ENCODE assay signal across 10 cellular contexts in the genomic region with DNA sequence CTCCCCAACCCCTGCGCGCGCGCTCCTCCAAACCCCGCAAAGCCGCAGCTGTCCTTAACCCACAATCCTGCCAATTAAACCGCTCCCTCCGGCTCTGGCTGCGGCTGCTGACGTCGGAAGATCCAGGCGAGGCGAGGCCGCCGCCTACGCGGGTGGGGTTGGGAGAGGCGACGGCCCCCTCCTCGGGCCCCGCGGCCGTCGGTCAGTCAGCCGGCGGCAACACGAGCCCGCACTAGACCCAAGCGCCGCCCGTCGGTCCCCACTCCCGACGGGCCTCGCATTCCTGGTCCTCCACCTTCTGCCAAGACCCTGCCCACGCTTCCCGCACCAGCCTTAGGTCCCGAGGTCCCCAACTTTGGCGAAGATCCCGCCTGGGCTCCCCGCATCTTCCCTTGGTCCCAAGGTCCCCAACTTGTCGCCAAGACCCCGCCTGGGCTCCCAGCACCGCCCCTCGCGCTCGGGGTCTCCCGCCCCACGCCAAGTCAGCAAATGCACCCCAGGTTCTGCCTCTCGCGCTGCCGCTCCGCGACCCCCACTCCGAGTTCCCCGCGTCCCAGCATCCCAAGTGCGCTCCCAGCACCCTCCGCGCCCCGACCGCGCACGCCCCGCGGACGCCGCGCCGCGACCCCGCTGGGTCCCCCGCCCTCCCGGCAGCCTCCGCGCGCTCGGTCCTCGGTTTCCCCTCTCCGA.
DNase-seq lines count a peak whose midpoint lies in the region; ATAC-seq and TF ChIP-seq lines count a peak whose summit lies in the region.
"Had no signal": no experiment of that assay in that cellular context is flagged by ENCODE, and none has a peak within 500 bp of the region (broad histone marks: within the 10 kb centered on the region; RNA-seq: fewer than 3 reads in every experiment).

No MANE protein-coding gene starts in this region.

- no peaks in the 10 kb centered on the region for H3F3A ChIP-seq in SK-N-SH (replicated peaks; ENCODE audit: insufficient read depth)

- H3K4me2 ChIP-seq in SK-N-SH: 0 out of 2 replicates have a peak overlapping the region, but pooled peaks have one; percentile 50

- TF ChIP-seq CTCF in SK-N-SH (IDR thresholded peaks at IDR 0.05) (no peak), upper lobe of right lung (IDR thresholded peaks at IDR 0.05) (no peak)

- peak overlapping the region in 1 of 2 experiments; percentile 37; a peak in 2 of 4 replicates for H3K4me3 ChIP-seq in SK-N-SH (ENCODE audit: low read depth in 2 of 2, low read length in 1 of 2)
- peak overlapping the region; percentile 41 for H3K4me3 ChIP-seq in ectodermal cell (ENCODE audit: insufficient read depth, low read depth, low read length)
- peak overlapping the region; percentile 33 for H3K4me3 ChIP-seq in mesodermal cell (ENCODE audit: extremely low read depth, insufficient read depth, low read length, poor library complexity, severe bottlenecking)
- H3K4me3 ChIP-seq in upper lobe of right lung: peak overlapping the region; percentile 25

- H3K4me1 ChIP-seq in SK-N-SH (ENCODE audit: control insufficient read depth in 1 of 2, insufficient read depth in 2 of 2, low read depth in 1 of 2, low read length in 1 of 2) (peaks cover 0 to 9% of the 10 kb centered on the region in 2 experiments; a peak in 2 of 4 replicates), ectodermal cell (ENCODE audit: control insufficient read depth, insufficient read depth, low read length) (peaks cover 4% of the 10 kb centered on the region), mesodermal cell (ENCODE audit: control insufficient read depth, insufficient read depth, low read length, poor library complexity, severe bottlenecking) (peaks cover 10% of the 10 kb centered on the region), upper lobe of right lung (no peaks in the 10 kb centered on the region)

- H3K9me2 ChIP-seq in SK-N-SH: no peaks in the 10 kb centered on the region

- no peaks in the 10 kb centered on the region for H3K36me3 ChIP-seq in SK-N-SH (replicated peaks in 1 of 2; ENCODE audit: control insufficient read depth in 1 of 2, insufficient read depth in 2 of 2, low read length in 1 of 2)
- no peaks in the 10 kb centered on the region for H3K36me3 ChIP-seq in ectodermal cell (ENCODE audit: control insufficient read depth, insufficient read depth, low read length)
- no peaks in the 10 kb centered on the region for H3K36me3 ChIP-seq in mesodermal cell (ENCODE audit: control insufficient read depth, insufficient read depth, low read length)
- H3K36me3 ChIP-seq in upper lobe of right lung: no peaks in the 10 kb centered on the region
- H3K36me3 ChIP-seq: pancreas, Peyer's patch had no signal

- H3K27me3 ChIP-seq in SK-N-SH (ENCODE audit: insufficient read depth) (peaks cover 37% of the 10 kb centered on the region), ectodermal cell (ENCODE audit: control insufficient read depth, insufficient read depth, low read length, poor library complexity, severe bottlenecking) (peaks cover 80% of the 10 kb centered on the region), upper lobe of right lung (peaks cover 74% of the 10 kb centered on the region)

- intact Hi-C loops in upper lobe of right lung (cut with DNase I): no loop called here

- TF ChIP-seq RAD21 in SK-N-SH (IDR thresholded peaks at IDR 0.05; ENCODE audit: low read length): no peak

- H4K20me1 ChIP-seq in SK-N-SH (ENCODE audit: insufficient read depth): no peaks in the 10 kb centered on the region

- DNase-seq in SK-N-SH (peak; percentile 75), upper lobe of right lung (no peak)
- DNase-seq in stimulated activated CD4-positive, alpha-beta T cell treated with anti-CD3 and anti-CD28 coated beads, Interleukin-12 subunit alpha, Interleukin-12 subunit beta, amount 100 ng/mL, for 4 hours: no peak
- no peak for DNase-seq in NK-92 treated with Interleukin-12 subunit alpha and Interleukin-12 subunit beta, amount 100 ng/mL, for 24 hours (lab: John Stamatoyannopoulos, UW)

- no peak for ATAC-seq in SK-N-SH treated with all-trans-retinoic acid at 6 μM for 48 hours
- no peak for ATAC-seq in upper lobe of right lung
- no peak for ATAC-seq in HG03139 (IDR thresholded peaks at IDR 0.05; ENCODE audit: unreplicated experiment)

- no peaks in the 10 kb centered on the region for H3K79me2 ChIP-seq in SK-N-SH (ENCODE audit: insufficient read depth)

- no peak overlapping the region for H3K9ac ChIP-seq in SK-N-SH

- no peak overlapping the region for H3K27ac ChIP-seq in SK-N-SH (ENCODE audit: low read depth in 2 of 2, low read length in 1 of 2)
- H3K27ac ChIP-seq in ectodermal cell (ENCODE audit: insufficient read depth, low read depth, low read length, poor library complexity, severe bottlenecking): no peak overlapping the region
- no peak overlapping the region for H3K27ac ChIP-seq in mesodermal cell (ENCODE audit: low read depth, low read length, severe bottlenecking)
- H3K27ac ChIP-seq in upper lobe of right lung: no peak overlapping the region
- H3K27ac ChIP-seq: pancreas, Peyer's patch had no signal

- 23% methylated on average over 60 of the region's 80 CpGs for WGBS in SK-N-SH (ENCODE audit: low lambda C conversion rate)
- 3% methylated on average over 80 of the region's 80 CpGs for WGBS in ectodermal cell, 2 experiments
- WGBS in mesodermal cell (ENCODE audit: insufficient coverage in 2 of 2), 2 experiments: 1 to 4% methylated on average over 50 to 76 of the region's 80 CpGs

- CTCF ChIA-PET in SK-N-SH (lab: Yijun Ruan, JAX): interaction anchor here (0.6 to 15.7 kb wide), 11 partner anchors 10 to 156 kb away, joined by 3 to 148 read pairs (median 3); a partner anchor contains a TSS

- H2AFZ ChIP-seq in SK-N-SH (ENCODE audit: low read depth): no peak overlapping the region

- POLR2A ChIA-PET in SK-N-SH (lab: Yijun Ruan, JAX): no interaction called here

- H3K9me3 ChIP-seq in SK-N-SH: no peaks in the 10 kb centered on the region
- no peaks in the 10 kb centered on the region for H3K9me3 ChIP-seq in ectodermal cell (ENCODE audit: control insufficient read depth, low read length)
- no peaks in the 10 kb centered on the region for H3K9me3 ChIP-seq in mesodermal cell (ENCODE audit: control insufficient read depth, low read length)
- no peaks in the 10 kb centered on the region for H3K9me3 ChIP-seq in upper lobe of right lung
- H3K9me3 ChIP-seq: pancreas, Peyer's patch had no signal

- no peak for TF ChIP-seq EP300 in SK-N-SH (IDR thresholded peaks at IDR 0.05; ENCODE audit: borderline replicate concordance in 1 of 2, low read depth in 1 of 2, low read length in 1 of 2)

TF ChIP-seq in SK-N-SH, 30 proteins besides CTCF, POLR2A, EP300 and RAD21:
- no peak for TF ChIP-seq RXRA (IDR thresholded peaks at IDR 0.05; ENCODE audit: borderline replicate concordance, low read depth)
- TF ChIP-seq CHD2 (IDR thresholded peaks at IDR 0.05; ENCODE audit: low read length, partially characterized antibody): no peak
- TF ChIP-seq SMC3 (IDR thresholded peaks at IDR 0.05; ENCODE audit: low read depth, low read length): no peak
- TF ChIP-seq YY1 (IDR thresholded peaks at IDR 0.05; ENCODE audit: low read depth): no peak
- TF ChIP-seq MXI1 (IDR thresholded peaks at IDR 0.05; ENCODE audit: low read depth, low read length): no peak
- no peak for TF ChIP-seq POLR2AphosphoS5 (IDR thresholded peaks at IDR 0.05; ENCODE audit: low read depth, low read length)
- no peak for TF ChIP-seq TEAD4 (IDR thresholded peaks at IDR 0.05; ENCODE audit: borderline replicate concordance, insufficient read depth)
- no peak for TF ChIP-seq RCOR1 (IDR thresholded peaks at IDR 0.05; ENCODE audit: low read length)
- TF ChIP-seq, protein P1, sequence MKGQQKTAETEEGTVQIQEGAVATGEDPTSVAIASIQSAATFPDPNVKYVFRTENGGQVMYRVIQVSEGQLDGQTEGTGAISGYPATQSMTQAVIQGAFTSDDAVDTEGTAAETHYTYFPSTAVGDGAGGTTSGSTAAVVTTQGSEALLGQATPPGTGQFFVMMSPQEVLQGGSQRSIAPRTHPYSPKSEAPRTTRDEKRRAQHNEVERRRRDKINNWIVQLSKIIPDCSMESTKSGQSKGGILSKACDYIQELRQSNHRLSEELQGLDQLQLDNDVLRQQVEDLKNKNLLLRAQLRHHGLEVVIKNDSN (IDR thresholded peaks at IDR 0.05; ENCODE audit: borderline replicate concordance, low read depth): no peak
- no peak for TF ChIP-seq TAF1 (IDR thresholded peaks at IDR 0.05; ENCODE audit: borderline replicate concordance, low read depth, low read length)

TF ChIP-seq in SK-N-SH treated with all-trans-retinoic acid at 6 μM for 48 hours, 23 proteins besides CTCF, POLR2A, EP300 and RAD21 (continues in another document):
- no peak for TF ChIP-seq SNAI2 (CRISPR knock-in tag; IDR thresholded peaks at IDR 0.05)
- TF ChIP-seq, protein P2, sequence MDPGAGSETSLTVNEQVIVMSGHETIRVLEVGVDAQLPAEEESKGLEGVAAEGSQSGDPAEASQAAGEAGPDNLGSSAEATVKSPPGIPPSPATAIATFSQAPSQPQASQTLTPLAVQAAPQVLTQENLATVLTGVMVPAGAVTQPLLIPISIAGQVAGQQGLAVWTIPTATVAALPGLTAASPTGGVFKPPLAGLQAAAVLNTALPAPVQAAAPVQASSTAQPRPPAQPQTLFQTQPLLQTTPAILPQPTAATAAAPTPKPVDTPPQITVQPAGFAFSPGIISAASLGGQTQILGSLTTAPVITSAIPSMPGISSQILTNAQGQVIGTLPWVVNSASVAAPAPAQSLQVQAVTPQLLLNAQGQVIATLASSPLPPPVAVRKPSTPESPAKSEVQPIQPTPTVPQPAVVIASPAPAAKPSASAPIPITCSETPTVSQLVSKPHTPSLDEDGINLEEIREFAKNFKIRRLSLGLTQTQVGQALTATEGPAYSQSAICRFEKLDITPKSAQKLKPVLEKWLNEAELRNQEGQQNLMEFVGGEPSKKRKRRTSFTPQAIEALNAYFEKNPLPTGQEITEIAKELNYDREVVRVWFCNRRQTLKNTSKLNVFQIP (CRISPR knock-in tag; IDR thresholded peaks at IDR 0.05; ENCODE audit: borderline replicate concordance, low read depth): no peak
